ENCODE assay signal across 22 cellular contexts in genomic region chr10:64210211-64210610, GRCh38.
DNase-seq lines count a peak whose midpoint lies in the region; ATAC-seq, FAIRE-seq and TF ChIP-seq lines count a peak whose summit lies in the region.
"Had no signal": no experiment of that assay in that cellular context is flagged by ENCODE, and none has a peak within 500 bp of the region (broad histone marks: within the 10 kb centered on the region; RNA-seq: fewer than 3 reads in every experiment).

No MANE protein-coding gene starts in this region.

- no TSS peak for BruUV-seq in HCT116 (replicated peaks; lab: Mats Ljungman, UMichigan)
- no TSS peak for BruUV-seq in K562 (replicated peaks; lab: Mats Ljungman, UMichigan)

- H4K91ac ChIP-seq in H1 (replicated peaks; ENCODE audit: insufficient read length, low read length) = no peak overlapping the region

- H2BK5ac ChIP-seq in H1 (ENCODE audit: low read depth, low read length) = no peak overlapping the region

- no peak overlapping the region for H3K4ac ChIP-seq in H1 (replicated peaks; ENCODE audit: insufficient read length, low read depth, low read length)

- H3K4me1 ChIP-seq in HCT116 (ENCODE audit: control insufficient read depth in 1 of 2, insufficient read depth in 2 of 2, low read length in 2 of 2) (peaks cover 0 to 11% of the 10 kb centered on the region in 2 experiments; a peak in 2 of 4 replicates), K562 (replicated peaks in 1 of 2; ENCODE audit: control insufficient read depth in 2 of 2, insufficient read depth in 2 of 2, low read length in 2 of 2) (no peaks in the 10 kb centered on the region), H1 (replicated peaks in 1 of 4; ENCODE audit: control insufficient read depth in 3 of 4, insufficient read depth in 4 of 4, low read length in 3 of 4) (no peaks in the 10 kb centered on the region)
- no peaks in the 10 kb centered on the region for H3K4me1 ChIP-seq in effector memory CD4-positive, alpha-beta T cell (ENCODE audit: control insufficient read depth, insufficient read depth, low read length, poor library complexity, severe bottlenecking)
- H3K4me1 ChIP-seq: A549, BE2C, BLaER1 had no signal

- H3K23me2 ChIP-seq in H1 (ENCODE audit: low read depth, low read length) = no peaks in the 10 kb centered on the region

- intact Hi-C loops in HCT116 (cut with micrococcal nuclease) (no loop called here), K562 (cut with micrococcal nuclease) (no loop called here)

- ATAC-seq in HCT116 (no peak), K562 (no peak), GM21381 (IDR thresholded peaks at IDR 0.05; ENCODE audit: unreplicated experiment) (no peak)
- ATAC-seq: A549 had no signal

- DNase-seq in HCT116 (ENCODE audit: low read depth, low spot score) (no peak), K562 (ENCODE audit: extremely low read depth in 1 of 4, low spot score in 3 of 4) (no peak), H1 (ENCODE audit: low read depth in 1 of 2, low spot score in 2 of 2) (no peak)
- DNase-seq in effector memory CD4-positive, alpha-beta T cell = no peak
- DNase-seq: ACHN; BE2C; CD4-positive, CD25-positive, alpha-beta regulatory T cell; CD8-positive, alpha-beta memory T cell; COR-L47; DMS 273 treated with DMSO at 0.1 percent for 48 hours; DMS153; DMS79; DND-41; EL; GDM1 had no signal

- H3K9ac ChIP-seq in HCT116 (ENCODE audit: low read length) (no peak overlapping the region), K562 (ENCODE audit: insufficient read depth in 1 of 2, low read depth in 2 of 2, low read length in 2 of 2) (no peak overlapping the region), H1 (replicated peaks in 1 of 4; ENCODE audit: extremely low read depth in 1 of 4, low read depth in 3 of 4, low read length in 3 of 4) (no peak overlapping the region)
- H3K9ac ChIP-seq: BLaER1 had no signal

- POLR2A ChIA-PET in HCT116 (lab: Charles Lee) = no interaction called here
- POLR2A ChIA-PET in K562 (lab: Yijun Ruan, JAX) = no interaction called here
- POLR2A ChIA-PET in H1 (lab: Charles Lee; ENCODE audit: partially characterized antibody) = no interaction called here

- no peak overlapping the region for H3K23ac ChIP-seq in H1 (ENCODE audit: insufficient read length)

- no peak for TF ChIP-seq EP300 in K562 (IDR thresholded peaks at IDR 0.05; ENCODE audit: low read length)
- no peak for TF ChIP-seq EP300 in H1 (IDR thresholded peaks at IDR 0.05; ENCODE audit: borderline replicate concordance in 1 of 2, low read depth in 2 of 2, low read length in 2 of 2)

- H3K79me1 ChIP-seq in H1 (ENCODE audit: low read depth, low read length) = no peaks in the 10 kb centered on the region

- no peak overlapping the region for H4K8ac ChIP-seq in H1 (ENCODE audit: extremely low read depth, insufficient read depth, low read length)

- no peak overlapping the region for H2BK12ac ChIP-seq in H1 (ENCODE audit: low read depth, low read length)

- 0% methylated on average over 2 of the region's 2 CpGs for WGBS in K562 (ENCODE audit: insufficient coverage, low coverage, missing lambda C conversion rate)
- 89% methylated on average over 2 of the region's 2 CpGs; no CpG with 5 or more reads in 1 of the 2 experiments for WGBS in H1 (ENCODE audit: extremely low coverage in 1 of 2, insufficient coverage in 1 of 2, insufficient read length in 1 of 2, insufficient replicate concordance in 2 of 2, low coverage in 1 of 2, low lambda C conversion rate in 2 of 2, missing lambda C conversion rate in 1 of 2), 2 experiments

- TF ChIP-seq POLR2A in HCT116 (IDR thresholded peaks at IDR 0.05; ENCODE audit: borderline replicate concordance, extremely low read depth, insufficient read depth, insufficient read length) (no peak), K562 (conservative IDR thresholded peaks at IDR 0.05) (no peak), H1 (IDR thresholded peaks at IDR 0.05; ENCODE audit: control extremely low read depth in 1 of 2, low read depth in 2 of 2, low read length in 2 of 2) (no peak)

- H3K36me3 ChIP-seq in HCT116 (ENCODE audit: control insufficient read depth in 1 of 2, insufficient read depth in 2 of 2, low read length in 2 of 2) (no peaks in the 10 kb centered on the region), K562 (ENCODE audit: control insufficient read depth, insufficient read depth, low read length) (no peaks in the 10 kb centered on the region), H1 (ENCODE audit: control insufficient read depth in 2 of 4, insufficient read depth in 4 of 4, low read length in 3 of 4) (no peaks in the 10 kb centered on the region)
- H3K36me3 ChIP-seq in effector memory CD4-positive, alpha-beta T cell (ENCODE audit: control insufficient read depth, insufficient read depth, low read length) = no peaks in the 10 kb centered on the region
- H3K36me3 ChIP-seq: BE2C, BLaER1 had no signal

- H3K9me2 ChIP-seq in HCT116 (ENCODE audit: insufficient read depth) = no peaks in the 10 kb centered on the region

- H4K20me1 ChIP-seq in HCT116 (ENCODE audit: insufficient read depth) (no peaks in the 10 kb centered on the region), K562 (replicated peaks; ENCODE audit: control insufficient read depth, insufficient read depth, low read length) (no peaks in the 10 kb centered on the region), H1 (replicated peaks in 1 of 2; ENCODE audit: control insufficient read depth in 1 of 2, insufficient read depth in 2 of 2, low read length in 2 of 2) (no peaks in the 10 kb centered on the region)
- H4K20me1 ChIP-seq: BLaER1 had no signal

- no peak overlapping the region for H3K14ac ChIP-seq in H1 (ENCODE audit: insufficient read length)

- no peak overlapping the region for H4K5ac ChIP-seq in H1 (ENCODE audit: insufficient read length, low read depth, low read length)

- no peak overlapping the region for H2BK15ac ChIP-seq in H1 (ENCODE audit: low read length)

- H3K9me1 ChIP-seq in K562 (ENCODE audit: control insufficient read depth, insufficient read depth, low read length) = no peaks in the 10 kb centered on the region

- no peak for TF ChIP-seq CTCF in HCT116 (IDR thresholded peaks at IDR 0.05 in 2 of 3, conservative IDR thresholded peaks at IDR 0.05 in 1 of 3; ENCODE audit: borderline replicate concordance in 1 of 3, insufficient read depth in 1 of 3, low read depth in 2 of 3, low read length in 2 of 3)
- no peak for TF ChIP-seq CTCF in K562 (IDR thresholded peaks at IDR 0.05 in 2 of 3, conservative IDR thresholded peaks at IDR 0.05 in 1 of 3; ENCODE audit: insufficient read depth in 2 of 3, low read depth in 1 of 3, low read length in 3 of 3)
- no peak for TF ChIP-seq CTCF in H1 (IDR thresholded peaks at IDR 0.05; ENCODE audit: control extremely low read depth in 1 of 3, insufficient read depth in 1 of 3, low read depth in 1 of 3, low read length in 3 of 3)

- in situ Hi-C loops in K562 (cut with MboI) = no loop called here

- no peak overlapping the region for H3K56ac ChIP-seq in H1 (replicated peaks; ENCODE audit: insufficient read length, low read depth, low read length)

- RAD21 ChIA-PET in HCT116 (lab: Charles Lee; ENCODE audit: low non-redundant PET in 1 of 2, low total read pairs in 2 of 2, uncharacterized antibody in 2 of 2, unreplicated experiment in 2 of 2) = no interaction called here

- no peak overlapping the region for H2BK120ac ChIP-seq in H1 (replicated peaks; ENCODE audit: low read depth, low read length)

- H3K4me2 ChIP-seq in HCT116 (ENCODE audit: low read length) (0 out of 2 replicates have a peak overlapping the region, but pooled peaks have one; percentile 29), K562 (ENCODE audit: insufficient read depth, low read length) (no peak overlapping the region), H1 (ENCODE audit: insufficient read depth in 1 of 2, low read depth in 2 of 2, low read length in 2 of 2) (no peak overlapping the region)
- H3K4me2 ChIP-seq: A549, BLaER1 had no signal

- TF ChIP-seq RAD21 in HCT116 (IDR thresholded peaks at IDR 0.05; ENCODE audit: low read depth) = no peak
- TF ChIP-seq RAD21 in K562 (CRISPR knock-in tag; conservative IDR thresholded peaks at IDR 0.05 in 1 of 2, IDR thresholded peaks at IDR 0.05 in 1 of 2) = no peak
- TF ChIP-seq RAD21 in H1 (IDR thresholded peaks at IDR 0.05 in 1 of 2, conservative IDR thresholded peaks at IDR 0.05 in 1 of 2; ENCODE audit: low read depth in 2 of 2, low read length in 2 of 2) = no peak

- CTCF ChIA-PET in HCT116 (lab: Charles Lee) (no interaction called here), K562 (lab: Yijun Ruan, JAX; ENCODE audit: low intra/inter-chr PET ratio) (no interaction called here), H1 (lab: Charles Lee; ENCODE audit: partially characterized antibody) (no interaction called here)

- H3K79me2 ChIP-seq in HCT116 (ENCODE audit: insufficient read depth, low read length) (no peaks in the 10 kb centered on the region), K562 (ENCODE audit: control insufficient read depth, insufficient read depth, low read length) (no peaks in the 10 kb centered on the region), H1 (ENCODE audit: control insufficient read depth in 1 of 2, insufficient read depth in 2 of 2, low read length in 2 of 2) (no peaks in the 10 kb centered on the region)

- no peak overlapping the region for H2BK20ac ChIP-seq in H1 (ENCODE audit: low read length)

- FAIRE-seq in K562 (lab: Jason Lieb, UNC) = no peak
- no peak for FAIRE-seq in H1 (lab: Jason Lieb, UNC)
- FAIRE-seq: A549, GM12878, GM12892, GM18507 had no signal

- H3K27ac ChIP-seq in HCT116 (ENCODE audit: low read depth, low read length) (no peak overlapping the region), K562 (ENCODE audit: extremely low read depth, low read depth, low read length) (no peak overlapping the region), H1 (ENCODE audit: low read depth, low read length) (no peak overlapping the region)
- H3K27ac ChIP-seq in effector memory CD4-positive, alpha-beta T cell (ENCODE audit: insufficient read depth, low read length, poor library complexity, severe bottlenecking) = no peak overlapping the region
- H3K27ac ChIP-seq: 22Rv1, A549, BLaER1 had no signal

- no peak overlapping the region for H3K18ac ChIP-seq in H1 (ENCODE audit: extremely low read depth, low read length)

- no peak overlapping the region for H2AK5ac ChIP-seq in H1 (ENCODE audit: low read depth, low read length)

- H3K27me3 ChIP-seq in HCT116 (ENCODE audit: insufficient read depth, low read length) = no peaks in the 10 kb centered on the region
- H3K27me3 ChIP-seq in K562 (ENCODE audit: control insufficient read depth in 2 of 2, insufficient read depth in 2 of 2, low read length in 2 of 2) = no peaks in the 10 kb centered on the region
- no peaks in the 10 kb centered on the region for H3K27me3 ChIP-seq in H1 (replicated peaks in 1 of 4; ENCODE audit: control insufficient read depth in 3 of 4, extremely low read depth in 1 of 4, insufficient read depth in 3 of 4, low read length in 3 of 4)
- no peaks in the 10 kb centered on the region for H3K27me3 ChIP-seq in effector memory CD4-positive, alpha-beta T cell (replicated peaks; ENCODE audit: control insufficient read depth, insufficient read depth, low read length, poor library complexity, severe bottlenecking)
- H3K27me3 ChIP-seq: BE2C, BLaER1 had no signal

- H3K4me3 ChIP-seq in HCT116 (replicated peaks in 1 of 2; ENCODE audit: low read depth in 1 of 2, low read length in 2 of 2) (no peak overlapping the region), K562 (no peak overlapping the region), H1 (ENCODE audit: extremely low read depth in 1 of 4, insufficient read depth in 2 of 4, low read depth in 3 of 4, low read length in 4 of 4) (no peak overlapping the region)
- H3K4me3 ChIP-seq in effector memory CD4-positive, alpha-beta T cell (ENCODE audit: insufficient read depth, low read depth, low read length, poor library complexity, severe bottlenecking) = no peak overlapping the region
- H3K4me3 ChIP-seq: A549, BLaER1, GM12878 had no signal

- H2AFZ ChIP-seq in HCT116 (ENCODE audit: low read depth, low read length, poor library complexity, severe bottlenecking) = no peak overlapping the region
- no peak overlapping the region for H2AFZ ChIP-seq in K562 (ENCODE audit: low read depth, low read length)
- no peak overlapping the region for H2AFZ ChIP-seq in H1 (ENCODE audit: low read length)

- H3K9me3 ChIP-seq in HCT116 (ENCODE audit: control insufficient read depth in 1 of 2, insufficient read depth in 1 of 2, low read depth in 1 of 2, low read length in 2 of 2) (no peaks in the 10 kb centered on the region), K562 (replicated peaks; ENCODE audit: control insufficient read depth, insufficient read depth, low read depth, low read length) (no peaks in the 10 kb centered on the region), H1 (ENCODE audit: insufficient read depth in 2 of 2, low read depth in 1 of 2, low read length in 1 of 2) (no peaks in the 10 kb centered on the region; a peak in 1 of 4 replicates)
- H3K9me3 ChIP-seq in effector memory CD4-positive, alpha-beta T cell (ENCODE audit: control insufficient read depth, low read length) = no peaks in the 10 kb centered on the region
- H3K9me3 ChIP-seq: A549, BE2C, BLaER1 had no signal
